ENCODE assay signal across 25 cellular contexts in genomic region chr14:31696378-31696777, GRCh38.
"Had no signal": no experiment of that assay in that cellular context is flagged by ENCODE, and none has a peak within 500 bp of the region (broad histone marks: within the 10 kb centered on the region; RNA-seq: fewer than 3 reads in every experiment).

No MANE protein-coding gene starts in this region.

- H3K36me3 ChIP-seq: breast epithelium, Peyer's patch, SJSA1 had no signal

- H3K4me1 ChIP-seq: breast epithelium, Peyer's patch, SJSA1 had no signal

- DNase-seq: activated CD4-positive, alpha-beta T cell treated with anti-CD3 and anti-CD28 coated beads for 48 hours; activated CD4-positive, alpha-beta T cell treated with anti-CD3 and anti-CD28 coated beads, Interleukin-2, amount 50 U/mL, for 4 hours; activated CD4-positive, CD25-positive, alpha-beta regulatory T cell treated with anti-CD3 and anti-CD28 coated beads, Interleukin-2, amount 50 U/mL, for 72 hours; activated CD8-positive, alpha-beta memory T cell treated with anti-CD3 and anti-CD28 coated beads, Interleukin-2, amount 50 U/mL, for 48 hours; activated CD8-positive, alpha-beta T cell treated with anti-CD3 and anti-CD28 coated beads, Interleukin-2, amount 10 ng/mL, durations not matched to agents 7 days and 5 days; activated effector memory CD4-positive, alpha-beta T cell treated with Interleukin-2 at 50 U/mL for 16 hours; activated naive CD4-positive, alpha-beta T cell; activated T-cell treated with anti-CD3 and anti-CD28 coated beads, Interleukin-2, amount 50 U/mL, for 24 hours; aorta; caudate nucleus; Karpas-422; MM.1S; NCI-H1105 treated with DMSO at 0.1 percent for 48 hours; NCI-H1436 treated with DMSO at 0.1 percent for 48 hours; NCI-H187 treated with DMSO at 0.1 percent for 48 hours; NCI-H2081 treated with DMSO at 0.1 percent for 48 hours; NCI-H510A treated with DMSO at 0.1 percent for 48 hours; Peyer's patch; Right ventricle myocardium superior; SW 1271 had no signal

- H3K9me3 ChIP-seq: breast epithelium, Peyer's patch, SJSA1 had no signal

- ATAC-seq: activated CD8-positive, alpha-beta T cell treated with anti-CD3 and anti-CD28 coated beads, Interleukin-2, amount 10 ng/mL, durations not matched to agents 7 days and 5 days; K562; SK-N-SH treated with all-trans-retinoic acid at 6 μM for 48 hours; WTC11 had no signal

- H3K4me3 ChIP-seq: breast epithelium, K562, Peyer's patch, SJSA1 had no signal
